In the genomic region with DNA sequence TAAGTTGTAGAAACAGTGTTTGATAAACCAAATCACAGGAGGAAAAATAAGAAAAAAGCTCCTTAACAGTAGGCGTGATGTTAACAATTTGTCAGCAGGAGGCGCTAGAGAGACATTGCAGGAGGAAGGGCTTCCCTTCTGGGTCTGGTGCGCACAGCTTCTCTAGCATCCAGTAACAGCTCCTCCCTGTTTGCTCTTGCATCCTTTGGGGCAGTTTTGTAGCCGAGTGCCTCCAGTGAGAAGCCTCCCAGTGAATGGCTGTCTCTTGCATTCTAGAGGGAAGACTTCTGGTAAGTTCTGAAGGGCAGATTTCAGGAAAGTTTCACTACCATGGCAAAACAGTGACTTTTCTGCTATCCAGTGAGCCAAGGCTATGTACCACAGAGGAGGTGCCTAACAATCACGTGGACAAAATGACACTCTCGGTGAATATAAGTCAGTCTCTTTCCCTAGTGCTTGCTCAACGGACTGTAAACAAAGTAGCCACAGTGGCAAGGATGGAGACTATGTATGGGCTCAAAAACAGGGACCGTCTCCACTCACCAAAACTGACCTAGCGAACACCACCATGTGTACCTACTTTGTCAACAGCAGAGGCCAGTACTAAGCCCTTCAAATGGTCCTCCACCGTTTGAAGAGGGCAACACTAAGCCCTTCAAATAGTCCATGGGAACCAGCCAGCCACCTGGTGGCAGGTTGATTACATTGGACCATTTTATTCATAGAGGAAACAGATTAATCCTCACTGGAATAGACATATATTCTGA, we compare ENCODE assay signal across 8 cellular contexts. TPM values are rescaled to one million over a fixed set of nuclear protein-coding genes. Genes with fewer than 3 reads are reported as not detected.
DNase-seq lines count a peak whose midpoint lies in the region; ATAC-seq and TF ChIP-seq lines count a peak whose summit lies in the region.

No MANE protein-coding gene starts in this region.

- H3K9ac ChIP-seq in OCI-LY1 (ENCODE audit: low read length) = no peak overlapping the region
- no peak overlapping the region for H3K9ac ChIP-seq in neural cell (ENCODE audit: low read length)

- H2AFZ ChIP-seq in OCI-LY1 (ENCODE audit: low read length) (no peak overlapping the region), neural cell (ENCODE audit: low read depth, low read length) (no peak overlapping the region)

- no peak for TF ChIP-seq POLR2A in testis (IDR thresholded peaks at IDR 0.05)

- H3K9me3 ChIP-seq in OCI-LY1 (ENCODE audit: low read length) (no peaks in the 10 kb centered on the region), neural cell (ENCODE audit: low read length) (no peaks in the 10 kb centered on the region), testis (no peaks in the 10 kb centered on the region)

- H4K20me1 ChIP-seq in OCI-LY1 (ENCODE audit: insufficient read depth, low read length) (no peaks in the 10 kb centered on the region), neural cell (ENCODE audit: insufficient read depth) (no peaks in the 10 kb centered on the region)

- H3K9me2 ChIP-seq in OCI-LY1 (ENCODE audit: low read depth, low read length) (no peaks in the 10 kb centered on the region), neural cell (ENCODE audit: insufficient read depth, low read length) (no peaks in the 10 kb centered on the region)

- peak; percentile 69 for DNase-seq in COR-L47 (lab: John Stamatoyannopoulos, UW)
- peak; percentile 83 for DNase-seq in Jurkat, Clone E6-1 (ENCODE audit: low read depth, low spot score)
- peak; percentile 36 for DNase-seq in activated T-cell treated with anti-CD3 and anti-CD28 coated beads for 48 hours (ENCODE audit: low read depth)
- DNase-seq in fibroblast of gingiva (ENCODE audit: low read depth) = peak; percentile 82
- DNase-seq in testis = peak; percentile 85

- TF ChIP-seq CTCF in OCI-LY1 (IDR thresholded peaks at IDR 0.05; ENCODE audit: low read length) (peak; percentile 88), neural cell (IDR thresholded peaks at IDR 0.05; ENCODE audit: poor library complexity, severe bottlenecking) (peak; percentile 71), testis (IDR thresholded peaks at IDR 0.05) (peak; percentile 57 to 83 (median 61))

- no peaks in the 10 kb centered on the region for H3K36me3 ChIP-seq in OCI-LY1 (ENCODE audit: insufficient read depth, low read length)
- no peaks in the 10 kb centered on the region for H3K36me3 ChIP-seq in neural cell (ENCODE audit: insufficient read depth, low read length)
- no peaks in the 10 kb centered on the region for H3K36me3 ChIP-seq in testis (ENCODE audit: low read depth, missing control alignments)

- TF ChIP-seq RAD21 in neural cell (conservative IDR thresholded peaks at IDR 0.05) = peak; percentile 72

- 31 to 33% methylated on average over 10 of the region's 10 CpGs for WGBS in testis, 2 donors

- H3K79me2 ChIP-seq in OCI-LY1 (ENCODE audit: insufficient read depth, low read length) (no peaks in the 10 kb centered on the region), neural cell (replicated peaks; ENCODE audit: insufficient read depth, low read length) (no peaks in the 10 kb centered on the region)

- H3K4me1 ChIP-seq in OCI-LY1 (ENCODE audit: insufficient read depth, low read length, severe bottlenecking) (peaks cover 9% of the 10 kb centered on the region), testis (no peaks in the 10 kb centered on the region)

- 0 out of 2 replicates have a peak overlapping the region, but pooled peaks have one; percentile 18 for H3K4me2 ChIP-seq in OCI-LY1 (ENCODE audit: low read length)
- H3K4me2 ChIP-seq in neural cell (ENCODE audit: low read length) = no peak overlapping the region

- H3K27me3 ChIP-seq in OCI-LY1 (ENCODE audit: insufficient read depth, low read length) (no peaks in the 10 kb centered on the region), neural cell (ENCODE audit: insufficient read depth, low read depth, low read length) (no peaks in the 10 kb centered on the region), testis (no peaks in the 10 kb centered on the region)

- H3K4me3 ChIP-seq in Jurkat, Clone E6-1 (ENCODE audit: low read length) = peak overlapping the region; percentile 27
- H3K4me3 ChIP-seq in OCI-LY1 (ENCODE audit: low read depth, low read length, poor library complexity, severe bottlenecking) (no peak overlapping the region), neural cell (ENCODE audit: low read length) (no peak overlapping the region), testis (no peak overlapping the region)

- peak; percentile 83 for ATAC-seq in GM21360 (IDR thresholded peaks at IDR 0.05; ENCODE audit: unreplicated experiment)

- intact Hi-C loops in testis (cut with DNase I; ENCODE audit: low total_unique reads) = no loop called here

- TF ChIP-seq EP300 in neural cell (conservative IDR thresholded peaks at IDR 0.05; ENCODE audit: poor library complexity, severe bottlenecking) = no peak

- H3K27ac ChIP-seq in OCI-LY1 (ENCODE audit: low read depth, low read length, poor library complexity, severe bottlenecking) (no peak overlapping the region), neural cell (ENCODE audit: low read length) (no peak overlapping the region), testis (no peak overlapping the region)

- H3F3A ChIP-seq in OCI-LY1 (ENCODE audit: insufficient read depth, low read length) (no peaks in the 10 kb centered on the region), neural cell (ENCODE audit: insufficient read depth, low read length, poor library complexity, severe bottlenecking) (no peaks in the 10 kb centered on the region)

TF ChIP-seq in neural cell, 6 proteins besides CTCF, POLR2A, EP300 and RAD21:
- peak; percentile 69 for TF ChIP-seq SMC3 (conservative IDR thresholded peaks at IDR 0.05; ENCODE audit: poor library complexity)
- TF ChIP-seq, protein P1, sequence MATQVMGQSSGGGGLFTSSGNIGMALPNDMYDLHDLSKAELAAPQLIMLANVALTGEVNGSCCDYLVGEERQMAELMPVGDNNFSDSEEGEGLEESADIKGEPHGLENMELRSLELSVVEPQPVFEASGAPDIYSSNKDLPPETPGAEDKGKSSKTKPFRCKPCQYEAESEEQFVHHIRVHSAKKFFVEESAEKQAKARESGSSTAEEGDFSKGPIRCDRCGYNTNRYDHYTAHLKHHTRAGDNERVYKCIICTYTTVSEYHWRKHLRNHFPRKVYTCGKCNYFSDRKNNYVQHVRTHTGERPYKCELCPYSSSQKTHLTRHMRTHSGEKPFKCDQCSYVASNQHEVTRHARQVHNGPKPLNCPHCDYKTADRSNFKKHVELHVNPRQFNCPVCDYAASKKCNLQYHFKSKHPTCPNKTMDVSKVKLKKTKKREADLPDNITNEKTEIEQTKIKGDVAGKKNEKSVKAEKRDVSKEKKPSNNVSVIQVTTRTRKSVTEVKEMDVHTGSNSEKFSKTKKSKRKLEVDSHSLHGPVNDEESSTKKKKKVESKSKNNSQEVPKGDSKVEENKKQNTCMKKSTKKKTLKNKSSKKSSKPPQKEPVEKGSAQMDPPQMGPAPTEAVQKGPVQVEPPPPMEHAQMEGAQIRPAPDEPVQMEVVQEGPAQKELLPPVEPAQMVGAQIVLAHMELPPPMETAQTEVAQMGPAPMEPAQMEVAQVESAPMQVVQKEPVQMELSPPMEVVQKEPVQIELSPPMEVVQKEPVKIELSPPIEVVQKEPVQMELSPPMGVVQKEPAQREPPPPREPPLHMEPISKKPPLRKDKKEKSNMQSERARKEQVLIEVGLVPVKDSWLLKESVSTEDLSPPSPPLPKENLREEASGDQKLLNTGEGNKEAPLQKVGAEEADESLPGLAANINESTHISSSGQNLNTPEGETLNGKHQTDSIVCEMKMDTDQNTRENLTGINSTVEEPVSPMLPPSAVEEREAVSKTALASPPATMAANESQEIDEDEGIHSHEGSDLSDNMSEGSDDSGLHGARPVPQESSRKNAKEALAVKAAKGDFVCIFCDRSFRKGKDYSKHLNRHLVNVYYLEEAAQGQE (IDR thresholded peaks at IDR 0.05; ENCODE audit: borderline replicate concordance) = no peak
TF ChIP-seq in neural cell: peak in this region for 1.

RNA-seq across cellular contexts. Expression of a gene that starts 9.6 kb away (rescaled TPM):
- polyA plus RNA-seq in Jurkat, Clone E6-1 (2012; ENCODE audit: insufficient read depth, insufficient read length) = 2.3 TPM
- polyA plus RNA-seq in neural cell (0.92 and 2.6 TPM in 2 replicates), testis (ENCODE audit: insufficient read depth, low read depth, low replicate concordance) (9.3 TPM)
- polyA minus RNA-seq in neural cell = 3.0 and 3.7 TPM in 2 replicates
- total RNA-seq in testis = 1 to 10 TPM; 3.7 to 7.3 TPM

RNA-seq across cellular contexts. Expression of a gene that starts 42.6 kb away (rescaled TPM):
- 24.8 TPM for polyA plus RNA-seq in Jurkat, Clone E6-1 (2012; ENCODE audit: insufficient read depth, insufficient read length)
- polyA plus RNA-seq in neural cell (39.4 and 46.3 TPM in 2 replicates), testis (ENCODE audit: insufficient read depth, low read depth, low replicate concordance) (29.2 TPM)
- 139 and 153 TPM in 2 replicates for polyA minus RNA-seq in neural cell
- total RNA-seq in testis = 10 to 100 TPM; 38.9 to 39.8 TPM
